In the genomic region with DNA sequence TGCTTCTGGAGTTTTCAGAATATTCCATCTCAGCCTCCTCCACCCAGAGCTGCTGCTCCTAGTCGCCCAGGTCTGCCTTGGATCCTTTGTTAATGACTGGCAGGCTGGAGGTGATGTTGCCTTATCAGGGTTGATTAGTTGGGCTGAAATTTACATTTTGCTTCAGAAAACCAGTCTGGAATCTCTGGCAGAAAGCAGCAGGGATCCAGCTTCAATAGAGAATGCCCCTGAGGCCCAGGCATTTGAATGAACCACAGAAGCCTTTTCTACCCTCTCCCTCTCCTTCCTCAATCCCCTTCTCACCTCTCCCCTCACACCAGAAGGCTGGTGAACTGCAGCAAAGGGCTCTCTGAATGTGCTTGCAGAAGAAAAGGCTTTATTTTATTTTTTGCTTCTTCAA, we compare ENCODE assay signal across 1 cellular context.
A peak's percentile ranks its signal among the peaks of the same experiment; 100 is the strongest.
TF ChIP-seq lines count a peak whose summit lies in the region.

No MANE protein-coding gene starts in this region.

TF ChIP-seq in HEK293, 187 proteins besides CTCF, POLR2A, EP300 and RAD21:
- TF ChIP-seq, protein P1, sequence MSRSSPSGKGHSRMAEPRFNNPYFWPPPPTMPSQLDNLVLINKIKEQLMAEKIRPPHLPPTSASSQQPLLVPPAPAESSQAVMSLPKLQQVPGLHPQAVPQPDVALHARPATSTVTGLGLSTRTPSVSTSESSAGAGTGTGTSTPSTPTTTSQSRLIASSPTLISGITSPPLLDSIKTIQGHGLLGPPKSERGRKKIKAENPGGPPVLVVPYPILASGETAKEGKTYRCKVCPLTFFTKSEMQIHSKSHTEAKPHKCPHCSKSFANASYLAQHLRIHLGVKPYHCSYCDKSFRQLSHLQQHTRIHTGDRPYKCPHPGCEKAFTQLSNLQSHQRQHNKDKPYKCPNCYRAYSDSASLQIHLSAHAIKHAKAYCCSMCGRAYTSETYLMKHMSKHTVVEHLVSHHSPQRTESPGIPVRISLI (tag by site-specific recombination; IDR thresholded peaks at IDR 0.05) = no peak
- no peak for TF ChIP-seq ZFP41 (tag by site-specific recombination; IDR thresholded peaks at IDR 0.05; ENCODE audit: borderline replicate concordance)
- TF ChIP-seq, protein P2, sequence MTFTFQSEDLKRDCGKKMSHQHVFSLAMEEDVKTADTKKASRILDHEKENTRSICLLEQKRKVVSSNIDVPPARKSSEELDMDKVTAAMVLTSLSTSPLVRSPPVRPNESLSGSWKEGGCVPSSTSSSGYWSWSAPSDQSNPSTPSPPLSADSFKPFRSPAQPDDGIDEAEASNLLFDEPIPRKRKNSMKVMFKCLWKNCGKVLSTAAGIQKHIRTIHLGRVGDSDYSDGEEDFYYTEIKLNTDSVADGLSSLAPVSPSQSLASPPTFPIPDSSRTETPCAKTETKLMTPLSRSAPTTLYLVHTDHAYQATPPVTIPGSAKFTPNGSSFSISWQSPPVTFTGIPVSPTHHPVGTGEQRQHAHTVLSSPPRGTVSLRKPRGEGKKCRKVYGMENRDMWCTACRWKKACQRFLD (tag by site-specific recombination; IDR thresholded peaks at IDR 0.05) = no peak
- no peak for TF ChIP-seq ZNF174 (tag by site-specific recombination; IDR thresholded peaks at IDR 0.05)
- no peak for TF ChIP-seq ZNF558 (tag by site-specific recombination; IDR thresholded peaks at IDR 0.05)
- peak; percentile 31; the same call in 1 of the 2 replicates for TF ChIP-seq ZBTB8A (tag by site-specific recombination; IDR thresholded peaks at IDR 0.05)
- TF ChIP-seq ZBTB17 (tag by site-specific recombination; IDR thresholded peaks at IDR 0.05) = peak; percentile 83
- TF ChIP-seq KLF9 (tag by site-specific recombination; IDR thresholded peaks at IDR 0.05; ENCODE audit: low read depth) = no peak
- TF ChIP-seq, protein P3, sequence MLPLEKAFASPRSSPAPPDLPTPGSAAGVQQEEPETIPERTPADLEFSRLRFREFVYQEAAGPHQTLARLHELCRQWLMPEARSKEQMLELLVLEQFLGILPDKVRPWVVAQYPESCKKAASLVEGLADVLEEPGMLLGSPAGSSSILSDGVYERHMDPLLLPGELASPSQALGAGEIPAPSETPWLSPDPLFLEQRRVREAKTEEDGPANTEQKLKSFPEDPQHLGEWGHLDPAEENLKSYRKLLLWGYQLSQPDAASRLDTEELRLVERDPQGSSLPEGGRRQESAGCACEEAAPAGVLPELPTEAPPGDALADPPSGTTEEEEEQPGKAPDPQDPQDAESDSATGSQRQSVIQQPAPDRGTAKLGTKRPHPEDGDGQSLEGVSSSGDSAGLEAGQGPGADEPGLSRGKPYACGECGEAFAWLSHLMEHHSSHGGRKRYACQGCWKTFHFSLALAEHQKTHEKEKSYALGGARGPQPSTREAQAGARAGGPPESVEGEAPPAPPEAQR (tag by site-specific recombination; IDR thresholded peaks at IDR 0.05) = no peak
- TF ChIP-seq ZNF555 (tag by site-specific recombination; conservative IDR thresholded peaks at IDR 0.05) = no peak
- no peak for TF ChIP-seq ZNF16 (tag by site-specific recombination; IDR thresholded peaks at IDR 0.05; ENCODE audit: low read depth)
